Comparison of ENCODE assay signal across 8 cellular contexts in genomic region chr1:227562923-227563318, GRCh38. TPM values are rescaled to one million over a fixed set of nuclear protein-coding genes. Genes with fewer than 3 reads are reported as not detected.
A peak's percentile ranks its signal among the peaks of the same experiment; 100 is the strongest.
DNase-seq lines count a peak whose midpoint lies in the region; ATAC-seq and TF ChIP-seq lines count a peak whose summit lies in the region.

No MANE protein-coding gene starts in this region.

- H3K4me1 ChIP-seq in MM.1S (ENCODE audit: low read length) (peaks cover 4% of the 10 kb centered on the region; the same call in 1 of the 2 replicates), duodenal mucosa (ENCODE audit: control insufficient read depth in 1 of 2, insufficient read depth in 2 of 2, low read length in 2 of 2) (peaks cover 0 to 3% of the 10 kb centered on the region in 2 donors), parathyroid adenoma (no peaks in the 10 kb centered on the region)

- TF ChIP-seq CTCF in GM10266 (IDR thresholded peaks at IDR 0.05; ENCODE audit: control insufficient read depth, insufficient read depth, low read depth, missing control alignments), result no peak
- TF ChIP-seq CTCF in MM.1S (IDR thresholded peaks at IDR 0.05; ENCODE audit: low read length), result no peak
- TF ChIP-seq CTCF in parathyroid adenoma (IDR thresholded peaks at IDR 0.05), result no peak

- H3K36me3 ChIP-seq in MM.1S (replicated peaks; ENCODE audit: insufficient read depth, low read length), result no peaks in the 10 kb centered on the region; the same call in 1 of the 2 replicates
- H3K36me3 ChIP-seq in duodenal mucosa (ENCODE audit: control insufficient read depth in 1 of 2, insufficient read depth in 2 of 2, low read length in 2 of 2), result peaks cover 0 to 3% of the 10 kb centered on the region in 2 donors
- no peaks in the 10 kb centered on the region for H3K36me3 ChIP-seq in parathyroid adenoma (ENCODE audit: control insufficient read depth, insufficient read depth, low read length)

- H3F3A ChIP-seq in MM.1S (ENCODE audit: insufficient read depth, low read length), result peaks cover 9% of the 10 kb centered on the region

- H3K9ac ChIP-seq in MM.1S (ENCODE audit: low read length) (no peak overlapping the region), duodenal mucosa (ENCODE audit: low read depth in 1 of 2, low read length in 2 of 2) (no peak overlapping the region), parathyroid adenoma (no peak overlapping the region)

- H4K20me1 ChIP-seq in MM.1S (ENCODE audit: insufficient read depth, low read length), result no peaks in the 10 kb centered on the region

- DNase-seq in GM10266 (ENCODE audit: extremely low spot score), result peak; percentile 32
- DNase-seq in MM.1S, result no peak
- no peak for DNase-seq in UCSD-AML1 (lab: John Stamatoyannopoulos, UW; ENCODE audit: unreplicated experiment)
- DNase-seq in HT-29 (ENCODE audit: low spot score), result no peak
- DNase-seq in RPMI8226, result no peak

- H3K4me2 ChIP-seq in MM.1S (ENCODE audit: low read depth, low read length) (peak overlapping the region; percentile 15; the same call in 1 of the 2 replicates), parathyroid adenoma (ENCODE audit: low read length) (peak overlapping the region; percentile 86)

- H3K9me3 ChIP-seq in MM.1S (replicated peaks; ENCODE audit: insufficient read depth, low read length) (no peaks in the 10 kb centered on the region), duodenal mucosa (ENCODE audit: control insufficient read depth in 1 of 2, low read length in 2 of 2) (no peaks in the 10 kb centered on the region), parathyroid adenoma (ENCODE audit: control insufficient read depth, low read length) (no peaks in the 10 kb centered on the region)

- H2AFZ ChIP-seq in MM.1S (ENCODE audit: low read length), result peak overlapping the region; percentile 85
- H2AFZ ChIP-seq in parathyroid adenoma, result no peak overlapping the region

- ATAC-seq in HG03108 (IDR thresholded peaks at IDR 0.05; ENCODE audit: unreplicated experiment), result no peak

- H3K9me2 ChIP-seq in MM.1S (replicated peaks; ENCODE audit: insufficient read depth, low read length), result no peaks in the 10 kb centered on the region

- H3K4me3 ChIP-seq in MM.1S (ENCODE audit: low read length) (peak overlapping the region; percentile 84; the same call in 1 of the 2 replicates), duodenal mucosa (ENCODE audit: low read depth in 1 of 2, low read length in 2 of 2) (peak overlapping the region; percentile 85 to 86), parathyroid adenoma (ENCODE audit: low read depth, low read length) (peak overlapping the region; percentile 73)

- peak overlapping the region; percentile 85; the same call in 1 of the 2 replicates for H3K27ac ChIP-seq in MM.1S (ENCODE audit: low read length)
- H3K27ac ChIP-seq in duodenal mucosa (ENCODE audit: low read depth, low read length), result no peak overlapping the region
- peak overlapping the region; percentile 71 for H3K27ac ChIP-seq in parathyroid adenoma

- H3K27me3 ChIP-seq in MM.1S (replicated peaks; ENCODE audit: insufficient read depth, low read length) (no peaks in the 10 kb centered on the region), duodenal mucosa (ENCODE audit: control insufficient read depth in 1 of 2, insufficient read depth in 2 of 2, low read length in 2 of 2) (peaks cover 4 to 6% of the 10 kb centered on the region in 2 donors), parathyroid adenoma (ENCODE audit: control insufficient read depth, insufficient read depth, low read length) (no peaks in the 10 kb centered on the region)

- peaks cover 34% of the 10 kb centered on the region for H3K79me2 ChIP-seq in MM.1S (ENCODE audit: low read length)
- no peaks in the 10 kb centered on the region for H3K79me2 ChIP-seq in parathyroid adenoma

RNA-seq across cellular contexts. Expression of gene ZNF678, which starts 0.4 kb away (rescaled TPM):
- 6.2 and 9.3 TPM in 2 replicates for total RNA-seq in HT-29 (2014; rRNA removed; shearing (Covaris generic))
